In genomic region chr4:91116861-91117260, GRCh38 we compare ENCODE assay signal across 13 cellular contexts.
DNase-seq lines count a peak whose midpoint lies in the region; ATAC-seq, FAIRE-seq and TF ChIP-seq lines count a peak whose summit lies in the region.
"Had no signal": no experiment of that assay in that cellular context is flagged by ENCODE, and none has a peak within 500 bp of the region (broad histone marks: within the 10 kb centered on the region; RNA-seq: fewer than 3 reads in every experiment).

No MANE protein-coding gene starts in this region.

- H3K27ac Mint-ChIP-seq in endothelial cell (ENCODE audit: unreplicated experiment), result no peak overlapping the region
- H3K27ac Mint-ChIP-seq: CD8-positive, alpha-beta T cell had no signal

- no peaks in the 10 kb centered on the region for H3K36me3 ChIP-seq in left ventricle myocardium inferior
- H3K36me3 ChIP-seq in heart left ventricle, result no peaks in the 10 kb centered on the region
- no peaks in the 10 kb centered on the region for H3K36me3 ChIP-seq in MM.1S (replicated peaks; ENCODE audit: insufficient read depth, low read length)
- no peaks in the 10 kb centered on the region for H3K36me3 ChIP-seq in thyroid gland

- H3K27me3 ChIP-seq in left ventricle myocardium inferior (ENCODE audit: low read depth) (no peaks in the 10 kb centered on the region), heart left ventricle (no peaks in the 10 kb centered on the region), MM.1S (replicated peaks; ENCODE audit: insufficient read depth, low read length) (no peaks in the 10 kb centered on the region), thyroid gland (no peaks in the 10 kb centered on the region)

- no peaks in the 10 kb centered on the region for H4K20me1 ChIP-seq in MM.1S (ENCODE audit: insufficient read depth, low read length)

- DNase-seq in left ventricle myocardium inferior, result no peak
- no peak for DNase-seq in heart left ventricle
- DNase-seq in MM.1S, result peak; percentile 33
- no peak for DNase-seq in endothelial cell (ENCODE audit: low spot score)
- peak; percentile 9 for DNase-seq in urothelium cell line (ENCODE audit: low spot score)
- DNase-seq in stimulated activated naive CD8-positive, alpha-beta T cell treated with anti-CD3 and anti-CD28 coated beads, Interleukin-15, Interleukin-2, amounts not matched to agents 100 U/mL and 50 U/mL, for 24 hours, result no peak
- DNase-seq in thyroid gland, result no peak
- DNase-seq in posterior vena cava (ENCODE audit: low spot score), result no peak
- DNase-seq: CD8-positive, alpha-beta T cell; dermis blood vessel endothelial cell had no signal

- H2AFZ ChIP-seq in MM.1S (ENCODE audit: low read length), result no peak overlapping the region

- H3F3A ChIP-seq in MM.1S (ENCODE audit: insufficient read depth, low read length), result no peaks in the 10 kb centered on the region

- intact Hi-C loops in left ventricle myocardium inferior (cut with micrococcal nuclease), result no loop called here
- intact Hi-C loops in heart left ventricle (cut with DNase I), result loop anchor here in 3 of 10 donors (10.0 kb wide), 1 partner anchor 1268 kb away; no protein-coding TSS in a partner anchor
- intact Hi-C loops in thyroid gland (cut with DNase I), result no loop called here
- intact Hi-C loops in posterior vena cava (cut with DNase I), result no loop called here

- TF ChIP-seq CTCF in left ventricle myocardium inferior (IDR thresholded peaks at IDR 0.05; ENCODE audit: borderline replicate concordance) (peak; percentile 21), heart left ventricle (IDR thresholded peaks at IDR 0.05) (peak in 3 of 12 donors; percentile 13 to 18 (median 16)), MM.1S (IDR thresholded peaks at IDR 0.05; ENCODE audit: low read length) (peak; percentile 40), endothelial cell (IDR thresholded peaks at IDR 0.05; ENCODE audit: unreplicated experiment) (peak; percentile 22), thyroid gland (IDR thresholded peaks at IDR 0.05) (peak in 1 of 6 experiments; percentile 11)

- H3K9me3 Mint-ChIP-seq in endothelial cell (ENCODE audit: unreplicated experiment), result no peaks in the 10 kb centered on the region

- ATAC-seq in heart left ventricle, result no peak
- no peak for ATAC-seq in stimulated activated naive CD8-positive, alpha-beta T cell treated with anti-CD3 and anti-CD28 coated beads, Interleukin-15, Interleukin-2, amounts not matched to agents 100 U/mL and 50 U/mL, for 24 hours
- ATAC-seq: CD8-positive, alpha-beta T cell; Right ventricle myocardium inferior had no signal

- H3K9me2 ChIP-seq in MM.1S (replicated peaks; ENCODE audit: insufficient read depth, low read length), result no peaks in the 10 kb centered on the region

- H3K79me2 ChIP-seq in MM.1S (ENCODE audit: low read length), result no peaks in the 10 kb centered on the region

- no peak overlapping the region for H3K9ac ChIP-seq in MM.1S (ENCODE audit: low read length)

- no peak for FAIRE-seq in urothelium cell line (lab: Jason Lieb, UNC)

- H3K4me1 ChIP-seq in left ventricle myocardium inferior, result no peaks in the 10 kb centered on the region
- H3K4me1 ChIP-seq in heart left ventricle, result no peaks in the 10 kb centered on the region
- no peaks in the 10 kb centered on the region for H3K4me1 ChIP-seq in MM.1S (ENCODE audit: low read length)
- no peaks in the 10 kb centered on the region for H3K4me1 ChIP-seq in thyroid gland

- peaks cover 3% of the 10 kb centered on the region for H3K9me3 ChIP-seq in left ventricle myocardium inferior (replicated peaks)
- H3K9me3 ChIP-seq in heart left ventricle, result no peaks in the 10 kb centered on the region
- H3K9me3 ChIP-seq in MM.1S (replicated peaks; ENCODE audit: insufficient read depth, low read length), result no peaks in the 10 kb centered on the region
- H3K9me3 ChIP-seq in thyroid gland, result no peaks in the 10 kb centered on the region

- no peaks in the 10 kb centered on the region for H3K27me3 Mint-ChIP-seq in endothelial cell (ENCODE audit: unreplicated experiment)

- no peaks in the 10 kb centered on the region for H3K4me1 Mint-ChIP-seq in endothelial cell (ENCODE audit: unreplicated experiment)

- H3K27ac ChIP-seq in left ventricle myocardium inferior (replicated peaks) (no peak overlapping the region), heart left ventricle (no peak overlapping the region), MM.1S (ENCODE audit: low read length) (no peak overlapping the region), thyroid gland (no peak overlapping the region)
- H3K27ac ChIP-seq: HL-60 had no signal

- H3K4me3 Mint-ChIP-seq in endothelial cell (ENCODE audit: unreplicated experiment), result no peak overlapping the region
- H3K4me3 Mint-ChIP-seq: CD8-positive, alpha-beta T cell had no signal

- TF ChIP-seq POLR2A in heart left ventricle (IDR thresholded peaks at IDR 0.05) (no peak), thyroid gland (IDR thresholded peaks at IDR 0.05) (no peak)

- no peak overlapping the region for H3K4me2 ChIP-seq in MM.1S (ENCODE audit: low read depth, low read length)

- H3K36me3 Mint-ChIP-seq in endothelial cell (ENCODE audit: low read depth, unreplicated experiment), result no peaks in the 10 kb centered on the region
- H3K36me3 Mint-ChIP-seq: CD8-positive, alpha-beta T cell had no signal

- H3K4me3 ChIP-seq in left ventricle myocardium inferior (no peak overlapping the region), heart left ventricle (no peak overlapping the region), MM.1S (ENCODE audit: low read length) (no peak overlapping the region), thyroid gland (replicated peaks in 1 of 3) (no peak overlapping the region)
- H3K4me3 ChIP-seq: lung had no signal

Comparison
In these comparisons a context has a peak if more than half of its experiments do, and no peak if none do; other contexts are left out.
1. DNase-seq: peak in MM.1S (single experiment) and urothelium cell line (single experiment); none in left ventricle myocardium inferior (single experiment), heart left ventricle (0 of 5), endothelial cell (single experiment), stimulated activated naive CD8-positive, alpha-beta T cell treated with anti-CD3 and anti-CD28 coated beads, Interleukin-15, Interleukin-2, amounts not matched to agents 100 U/mL and 50 U/mL, for 24 hours (single experiment), thyroid gland (0 of 2) and posterior vena cava (single experiment).